1 cellular context compared by ENCODE assay signal in the genomic region with DNA sequence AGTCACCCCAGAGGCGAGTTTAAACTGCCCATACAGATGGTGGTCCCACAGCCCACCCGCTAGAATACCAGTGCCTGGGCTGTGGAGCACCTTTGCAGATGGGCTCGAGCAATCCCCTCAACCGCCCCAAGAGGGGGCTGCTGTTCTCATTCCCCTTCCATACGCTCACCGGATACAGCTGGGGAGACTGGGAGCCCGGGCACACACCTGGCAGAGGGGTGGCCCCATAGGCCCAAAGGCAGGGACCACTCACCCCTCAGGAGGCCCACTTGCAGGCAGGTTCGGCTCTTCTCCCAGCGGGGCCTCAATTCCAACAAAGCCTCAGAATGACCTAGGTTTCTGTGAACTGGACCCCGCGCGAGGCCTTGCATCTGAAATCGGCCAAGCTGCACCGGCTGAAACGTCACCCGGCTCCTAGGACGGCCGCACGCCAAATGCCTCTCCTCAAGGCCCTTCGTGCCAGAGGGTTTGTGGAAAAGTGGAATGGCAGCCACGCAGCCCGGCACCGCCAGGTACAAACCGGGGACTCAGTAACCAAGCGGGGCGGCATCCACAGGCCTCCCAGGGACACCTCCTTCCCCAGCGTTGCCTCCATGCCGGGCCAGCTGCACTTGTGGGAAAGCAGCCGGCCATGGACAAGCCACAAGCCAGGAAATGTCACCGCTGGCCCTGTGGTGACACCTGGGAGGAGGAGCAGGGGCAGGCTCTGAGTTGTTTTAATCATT.
TF ChIP-seq lines count a peak whose summit lies in the region.

No MANE protein-coding gene starts in this region.

TF ChIP-seq in SK-N-SH treated with all-trans-retinoic acid at 6 μM for 48 hours, 23 proteins besides CTCF, POLR2A, EP300 and RAD21 (continued from another document):
- TF ChIP-seq, protein P1, sequence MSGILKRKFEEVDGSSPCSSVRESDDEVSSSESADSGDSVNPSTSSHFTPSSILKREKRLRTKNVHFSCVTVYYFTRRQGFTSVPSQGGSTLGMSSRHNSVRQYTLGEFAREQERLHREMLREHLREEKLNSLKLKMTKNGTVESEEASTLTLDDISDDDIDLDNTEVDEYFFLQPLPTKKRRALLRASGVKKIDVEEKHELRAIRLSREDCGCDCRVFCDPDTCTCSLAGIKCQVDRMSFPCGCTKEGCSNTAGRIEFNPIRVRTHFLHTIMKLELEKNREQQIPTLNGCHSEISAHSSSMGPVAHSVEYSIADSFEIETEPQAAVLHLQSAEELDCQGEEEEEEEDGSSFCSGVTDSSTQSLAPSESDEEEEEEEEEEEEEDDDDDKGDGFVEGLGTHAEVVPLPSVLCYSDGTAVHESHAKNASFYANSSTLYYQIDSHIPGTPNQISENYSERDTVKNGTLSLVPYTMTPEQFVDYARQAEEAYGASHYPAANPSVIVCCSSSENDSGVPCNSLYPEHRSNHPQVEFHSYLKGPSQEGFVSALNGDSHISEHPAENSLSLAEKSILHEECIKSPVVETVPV (CRISPR knock-in tag; IDR thresholded peaks at IDR 0.05), result no peak
- TF ChIP-seq, protein P2, sequence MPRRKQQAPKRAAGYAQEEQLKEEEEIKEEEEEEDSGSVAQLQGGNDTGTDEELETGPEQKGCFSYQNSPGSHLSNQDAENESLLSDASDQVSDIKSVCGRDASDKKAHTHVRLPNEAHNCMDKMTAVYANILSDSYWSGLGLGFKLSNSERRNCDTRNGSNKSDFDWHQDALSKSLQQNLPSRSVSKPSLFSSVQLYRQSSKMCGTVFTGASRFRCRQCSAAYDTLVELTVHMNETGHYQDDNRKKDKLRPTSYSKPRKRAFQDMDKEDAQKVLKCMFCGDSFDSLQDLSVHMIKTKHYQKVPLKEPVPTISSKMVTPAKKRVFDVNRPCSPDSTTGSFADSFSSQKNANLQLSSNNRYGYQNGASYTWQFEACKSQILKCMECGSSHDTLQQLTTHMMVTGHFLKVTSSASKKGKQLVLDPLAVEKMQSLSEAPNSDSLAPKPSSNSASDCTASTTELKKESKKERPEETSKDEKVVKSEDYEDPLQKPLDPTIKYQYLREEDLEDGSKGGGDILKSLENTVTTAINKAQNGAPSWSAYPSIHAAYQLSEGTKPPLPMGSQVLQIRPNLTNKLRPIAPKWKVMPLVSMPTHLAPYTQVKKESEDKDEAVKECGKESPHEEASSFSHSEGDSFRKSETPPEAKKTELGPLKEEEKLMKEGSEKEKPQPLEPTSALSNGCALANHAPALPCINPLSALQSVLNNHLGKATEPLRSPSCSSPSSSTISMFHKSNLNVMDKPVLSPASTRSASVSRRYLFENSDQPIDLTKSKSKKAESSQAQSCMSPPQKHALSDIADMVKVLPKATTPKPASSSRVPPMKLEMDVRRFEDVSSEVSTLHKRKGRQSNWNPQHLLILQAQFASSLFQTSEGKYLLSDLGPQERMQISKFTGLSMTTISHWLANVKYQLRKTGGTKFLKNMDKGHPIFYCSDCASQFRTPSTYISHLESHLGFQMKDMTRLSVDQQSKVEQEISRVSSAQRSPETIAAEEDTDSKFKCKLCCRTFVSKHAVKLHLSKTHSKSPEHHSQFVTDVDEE (CRISPR knock-in tag; IDR thresholded peaks at IDR 0.05), result no peak
- TF ChIP-seq ISL1 (CRISPR knock-in tag; IDR thresholded peaks at IDR 0.05) (no peak), SNAI2 (CRISPR knock-in tag; IDR thresholded peaks at IDR 0.05) (no peak), ARNTL (CRISPR knock-in tag; IDR thresholded peaks at IDR 0.05; ENCODE audit: borderline replicate concordance, low read depth) (no peak), CSDC2 (CRISPR knock-in tag; IDR thresholded peaks at IDR 0.05) (no peak), BACH2 (CRISPR knock-in tag; IDR thresholded peaks at IDR 0.05; ENCODE audit: borderline replicate concordance) (no peak), TOX (CRISPR knock-in tag; IDR thresholded peaks at IDR 0.05; ENCODE audit: borderline replicate concordance) (no peak)
- TF ChIP-seq, protein P3, sequence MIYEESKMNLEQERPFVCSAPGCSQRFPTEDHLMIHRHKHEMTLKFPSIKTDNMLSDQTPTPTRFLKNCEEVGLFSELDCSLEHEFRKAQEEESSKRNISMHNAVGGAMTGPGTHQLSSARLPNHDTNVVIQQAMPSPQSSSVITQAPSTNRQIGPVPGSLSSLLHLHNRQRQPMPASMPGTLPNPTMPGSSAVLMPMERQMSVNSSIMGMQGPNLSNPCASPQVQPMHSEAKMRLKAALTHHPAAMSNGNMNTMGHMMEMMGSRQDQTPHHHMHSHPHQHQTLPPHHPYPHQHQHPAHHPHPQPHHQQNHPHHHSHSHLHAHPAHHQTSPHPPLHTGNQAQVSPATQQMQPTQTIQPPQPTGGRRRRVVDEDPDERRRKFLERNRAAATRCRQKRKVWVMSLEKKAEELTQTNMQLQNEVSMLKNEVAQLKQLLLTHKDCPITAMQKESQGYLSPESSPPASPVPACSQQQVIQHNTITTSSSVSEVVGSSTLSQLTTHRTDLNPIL (CRISPR knock-in tag; IDR thresholded peaks at IDR 0.05; ENCODE audit: low read depth), result no peak
